In the genomic region with DNA sequence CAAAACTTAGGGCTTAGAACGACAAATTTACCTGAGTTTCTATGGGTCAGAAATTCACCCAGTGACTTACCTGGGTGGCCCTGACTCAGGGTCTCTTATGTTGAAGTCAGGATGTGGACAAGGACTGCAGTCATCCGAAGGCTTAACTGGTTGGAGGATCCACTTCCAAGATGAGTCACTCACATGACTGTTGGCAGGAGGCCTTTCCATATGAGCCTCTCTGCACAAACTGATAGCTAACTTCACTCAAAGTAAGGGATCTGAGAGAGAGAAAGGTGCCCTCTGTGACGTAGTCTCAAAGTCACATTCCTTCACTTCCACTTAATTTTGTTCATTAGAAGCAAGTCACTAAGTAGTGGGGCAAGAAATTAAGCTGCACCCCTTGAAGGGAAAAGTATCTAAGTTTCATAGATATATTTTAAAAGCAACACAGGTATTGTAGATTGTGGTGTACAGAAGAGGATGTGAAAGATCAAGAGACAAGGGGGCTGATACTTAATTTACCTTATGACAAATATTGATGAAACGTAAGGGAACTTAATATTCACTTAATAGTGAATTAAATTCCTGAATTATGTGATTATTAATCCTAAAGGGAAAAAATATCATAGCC, we compare ENCODE assay signal across 11 cellular contexts. TPM values are rescaled to one million over a fixed set of nuclear protein-coding genes. Genes with fewer than 3 reads are reported as not detected.
DNase-seq lines count a peak whose midpoint lies in the region; ATAC-seq, FAIRE-seq and TF ChIP-seq lines count a peak whose summit lies in the region.
"Had no signal": no experiment of that assay in that cellular context is flagged by ENCODE, and none has a peak within 500 bp of the region (broad histone marks: within the 10 kb centered on the region; RNA-seq: fewer than 3 reads in every experiment).

No MANE protein-coding gene starts in this region.

- no peak for TF ChIP-seq POLR2A in adrenal gland (IDR thresholded peaks at IDR 0.05)

- no peaks in the 10 kb centered on the region for H3K27me3 ChIP-seq in CD4-positive, CD25-positive, alpha-beta regulatory T cell (ENCODE audit: control insufficient read depth, insufficient read depth, low read length)
- H3K27me3 ChIP-seq in adrenal gland (no peaks in the 10 kb centered on the region), keratinocyte (ENCODE audit: control insufficient read depth, extremely low read depth, insufficient read depth, low read length) (no peaks in the 10 kb centered on the region)
- H3K27me3 ChIP-seq in CD8-positive, alpha-beta T cell (ENCODE audit: insufficient read depth, low read length) = no peaks in the 10 kb centered on the region

- H3K9me1 ChIP-seq in keratinocyte (ENCODE audit: control insufficient read depth, extremely low read depth, insufficient read depth, low read length) = no peaks in the 10 kb centered on the region

- no peaks in the 10 kb centered on the region for H3K9me3 ChIP-seq in CD4-positive, CD25-positive, alpha-beta regulatory T cell (ENCODE audit: control insufficient read depth in 2 of 2, low read length in 2 of 2)
- H3K9me3 ChIP-seq in adrenal gland (replicated peaks in 1 of 3) (no peaks in the 10 kb centered on the region), keratinocyte (ENCODE audit: control insufficient read depth, low read depth, low read length) (no peaks in the 10 kb centered on the region)
- H3K9me3 ChIP-seq in CD8-positive, alpha-beta T cell (ENCODE audit: low read length) = no peaks in the 10 kb centered on the region

- no peak overlapping the region for H3K9ac ChIP-seq in keratinocyte (ENCODE audit: control insufficient read depth, extremely low read depth, insufficient read depth, low read length)

- H3K27me3 Mint-ChIP-seq in CD4-positive, CD25-positive, alpha-beta regulatory T cell = no peaks in the 10 kb centered on the region
- no peaks in the 10 kb centered on the region for H3K27me3 Mint-ChIP-seq in CD8-positive, alpha-beta T cell (ENCODE audit: low read depth)
- H3K27me3 Mint-ChIP-seq: T-cell had no signal

- no peaks in the 10 kb centered on the region for H4K20me1 ChIP-seq in keratinocyte (ENCODE audit: control insufficient read depth, extremely low read depth, insufficient read depth, low read length)

- 65 to 75% (median 70%) methylated on average over 4 of the region's 4 CpGs for WGBS in adrenal gland, 4 donors

- peaks cover 68% of the 10 kb centered on the region for H3K36me3 ChIP-seq in CD4-positive, CD25-positive, alpha-beta regulatory T cell (ENCODE audit: control insufficient read depth, insufficient read depth, low read length)
- peaks cover 0 to 16% of the 10 kb centered on the region in 2 donors for H3K36me3 ChIP-seq in adrenal gland (replicated peaks in 1 of 2)
- H3K36me3 ChIP-seq in keratinocyte (ENCODE audit: control insufficient read depth in 2 of 2, extremely low read depth in 1 of 2, insufficient read depth in 2 of 2, low read length in 2 of 2) = peaks cover 4 to 5% of the 10 kb centered on the region in 2 experiments
- H3K36me3 ChIP-seq in CD8-positive, alpha-beta T cell (ENCODE audit: insufficient read depth, low read length) = peaks cover 14% of the 10 kb centered on the region

- H3K4me3 Mint-ChIP-seq in CD4-positive, CD25-positive, alpha-beta regulatory T cell = no peak overlapping the region
- no peak overlapping the region for H3K4me3 Mint-ChIP-seq in CD8-positive, alpha-beta T cell
- H3K4me3 Mint-ChIP-seq: T-cell had no signal

- H3K4me3 ChIP-seq in CD4-positive, CD25-positive, alpha-beta regulatory T cell (ENCODE audit: low read depth, low read length) = no peak overlapping the region
- H3K4me3 ChIP-seq in HFF-Myc (replicated peaks; ENCODE audit: low read depth, low read length) = no peak overlapping the region
- H3K4me3 ChIP-seq in adrenal gland = no peak overlapping the region
- no peak overlapping the region for H3K4me3 ChIP-seq in keratinocyte (ENCODE audit: control insufficient read depth in 2 of 3, extremely low read depth in 1 of 3, insufficient read depth in 2 of 3, low read depth in 1 of 3, low read length in 3 of 3)
- H3K4me3 ChIP-seq in CD8-positive, alpha-beta T cell (ENCODE audit: low read depth, low read length) = no peak overlapping the region

- no peak for ATAC-seq in CD4-positive, CD25-positive, alpha-beta regulatory T cell (ENCODE audit: low read depth in 2 of 2)
- ATAC-seq in HG03025 (IDR thresholded peaks at IDR 0.05; ENCODE audit: low FRiP score, unreplicated experiment) = no peak
- ATAC-seq in CD8-positive, alpha-beta T cell = no peak
- ATAC-seq: T-cell had no signal

- no peaks in the 10 kb centered on the region for H3K4me1 ChIP-seq in CD4-positive, CD25-positive, alpha-beta regulatory T cell (ENCODE audit: control insufficient read depth, insufficient read depth, low read length, poor library complexity, severe bottlenecking)
- H3K4me1 ChIP-seq in adrenal gland (replicated peaks in 1 of 2) = peaks cover 0 to 5% of the 10 kb centered on the region in 2 donors
- peaks cover 7% of the 10 kb centered on the region for H3K4me1 ChIP-seq in keratinocyte (ENCODE audit: control insufficient read depth, extremely low read depth, insufficient read depth, low read length)
- no peaks in the 10 kb centered on the region for H3K4me1 ChIP-seq in CD8-positive, alpha-beta T cell (ENCODE audit: insufficient read depth, low read length)

- H3K9me3 Mint-ChIP-seq in CD4-positive, CD25-positive, alpha-beta regulatory T cell = no peaks in the 10 kb centered on the region
- no peaks in the 10 kb centered on the region for H3K9me3 Mint-ChIP-seq in CD8-positive, alpha-beta T cell
- H3K9me3 Mint-ChIP-seq: T-cell had no signal

- H3K79me2 ChIP-seq in keratinocyte (ENCODE audit: control insufficient read depth, insufficient read depth, low read length) = no peaks in the 10 kb centered on the region

- CTCF ChIA-PET in CD8-positive, alpha-beta T cell (lab: Charles Lee) = no interaction called here

- POLR2A ChIA-PET in CD8-positive, alpha-beta T cell (lab: Charles Lee) = no interaction called here

- FAIRE-seq in keratinocyte (lab: Jason Lieb, UNC) = peak; percentile 94

- no peak for TF ChIP-seq CTCF in HFF-Myc (IDR thresholded peaks at IDR 0.05; ENCODE audit: low read depth, low read length, missing control alignments)
- TF ChIP-seq CTCF in adrenal gland (IDR thresholded peaks at IDR 0.05) = no peak
- TF ChIP-seq CTCF in keratinocyte (optimal IDR thresholded peaks at IDR 0.05 in 1 of 3, IDR thresholded peaks at IDR 0.05 in 1 of 3, conservative IDR thresholded peaks at IDR 0.05 in 1 of 3; ENCODE audit: extremely low read depth in 1 of 3, insufficient read depth in 2 of 3, low read length in 3 of 3) = no peak
- TF ChIP-seq CTCF in CD8-positive, alpha-beta T cell (IDR thresholded peaks at IDR 0.05) = no peak

- H3K4me2 ChIP-seq in keratinocyte (ENCODE audit: control insufficient read depth, extremely low read depth, insufficient read depth, low read depth, low read length) = no peak overlapping the region

- intact Hi-C loops in adrenal gland (cut with DNase I) = no loop called here
- intact Hi-C loops in CD8-positive, alpha-beta T cell (cut with DNase I, micrococcal nuclease) = no loop called here

- H3K36me3 Mint-ChIP-seq in CD4-positive, CD25-positive, alpha-beta regulatory T cell = peaks cover 29% of the 10 kb centered on the region
- H3K36me3 Mint-ChIP-seq in CD8-positive, alpha-beta T cell = peaks cover 59% of the 10 kb centered on the region

- DNase-seq in CD4-positive, CD25-positive, alpha-beta regulatory T cell = no peak
- DNase-seq in HFF-Myc (ENCODE audit: extremely low read depth, low read depth) (peak; percentile 66), adrenal gland (peak; percentile 30 to 60 (median 55)), keratinocyte (ENCODE audit: low read depth, low spot score) (peak; percentile 2), SHP77 (lab: John Stamatoyannopoulos, UW) (no peak), NCI-H345 treated with DMSO at 0.1 percent for 48 hours (lab: John Stamatoyannopoulos, UW; ENCODE audit: unreplicated experiment) (no peak)
- DNase-seq in CD8-positive, alpha-beta T cell = no peak
- DNase-seq: activated effector memory CD4-positive, alpha-beta T cell treated with Interleukin-2 at 50 U/mL for 16 hours; GDM1; T-cell had no signal

- H2AFZ ChIP-seq in keratinocyte (ENCODE audit: control insufficient read depth, low read length) = no peak overlapping the region

- H3K27ac Mint-ChIP-seq in CD4-positive, CD25-positive, alpha-beta regulatory T cell = peak overlapping the region in 2 of 3 donors; percentile 11 to 52
- H3K27ac Mint-ChIP-seq in CD8-positive, alpha-beta T cell = no peak overlapping the region

- H3K27ac ChIP-seq in CD4-positive, CD25-positive, alpha-beta regulatory T cell (ENCODE audit: insufficient read depth, low read length, poor library complexity, severe bottlenecking) = no peak overlapping the region
- H3K27ac ChIP-seq in adrenal gland (no peak overlapping the region), keratinocyte (ENCODE audit: control insufficient read depth, insufficient read depth, low read length) (no peak overlapping the region)
- H3K27ac ChIP-seq in CD8-positive, alpha-beta T cell (ENCODE audit: low read depth, low read length) = no peak overlapping the region

- peaks cover 16 to 33% (median 25%) of the 10 kb centered on the region in 4 donors for H3K4me1 Mint-ChIP-seq in CD4-positive, CD25-positive, alpha-beta regulatory T cell
- H3K4me1 Mint-ChIP-seq in CD8-positive, alpha-beta T cell (ENCODE audit: low read depth) = no peaks in the 10 kb centered on the region

- dilution Hi-C loops in keratinocyte (cut with MboI; ENCODE audit: extremely low pct_ligation_motif_present, low sequenced_read_pairs) = no loop called here

RNA-seq across cellular contexts. Expression of a gene that starts 48.4 kb away (rescaled TPM):
- total RNA-seq in CD4-positive, CD25-positive, alpha-beta regulatory T cell = 182 TPM
- 10 to 100 TPM; 84.5 to 97.1 (median 89.0) TPM for polyA plus RNA-seq in CD4-positive, CD25-positive, alpha-beta regulatory T cell
- total RNA-seq in adrenal gland = 10 to 100 TPM; 45.7 to 90.9 (median 55.0) TPM
- polyA plus RNA-seq in adrenal gland (10 to 100 TPM; 23.7 to 82.8 (median 34.4) TPM), keratinocyte (33.5 to 47.2 TPM (median 40.5 TPM) in 3 replicates)
- polyA plus RNA-seq in keratinocyte (2011; ENCODE audit: low read depth) = 209 TPM
- polyA plus RNA-seq in keratinocyte (2011; cell fraction: cytosol; rRNA removed) = 27.7 and 49.4 TPM in 2 replicates
- 44.1 and 49.5 TPM in 2 replicates for polyA plus RNA-seq in keratinocyte (2011; cell fraction: nucleus; rRNA removed)
- 37.0 and 78.6 TPM in 2 replicates for polyA plus RNA-seq in keratinocyte (2012; ENCODE audit: low replicate concordance)
- polyA minus RNA-seq in keratinocyte = 9.3 to 23.4 TPM (median 12.9 TPM) in 3 replicates
- polyA minus RNA-seq in keratinocyte (2011; cell fraction: cytosol; rRNA and poly(A)+ RNA removed) = 22.1 TPM
- polyA minus RNA-seq in keratinocyte (2011; cell fraction: nucleus; rRNA and poly(A)+ RNA removed) = 38.1 and 67.9 TPM in 2 replicates
- total RNA-seq in CD8-positive, alpha-beta T cell = 10 to 100 TPM; 63.0 to 79.1 TPM

Comparison
In these comparisons a context has a peak if more than half of its experiments do, and no peak if none do; other contexts are left out.
1. DNase-seq: peak in HFF-Myc (single experiment), adrenal gland (7 of 7) and keratinocyte (single experiment); none in CD4-positive, CD25-positive, alpha-beta regulatory T cell (0 of 3), CD8-positive, alpha-beta T cell (0 of 7), SHP77 (0 of 2) and NCI-H345 treated with DMSO at 0.1 percent for 48 hours (single experiment).